18 cellular contexts compared by ENCODE assay signal in genomic region chr7:159112136-159113011, GRCh38. TPM values are rescaled to one million over a fixed set of nuclear protein-coding genes. Genes with fewer than 3 reads are reported as not detected.
DNase-seq lines count a peak whose midpoint lies in the region; ATAC-seq and TF ChIP-seq lines count a peak whose summit lies in the region.
"Had no signal": no experiment of that assay in that cellular context is flagged by ENCODE, and none has a peak within 500 bp of the region (broad histone marks: within the 10 kb centered on the region; RNA-seq: fewer than 3 reads in every experiment).

No MANE protein-coding gene starts in this region.

- peaks cover 7% of the 10 kb centered on the region for H3K4me1 ChIP-seq in ES-I3 (ENCODE audit: insufficient read depth, low read length)
- peaks cover 0 to 13% of the 10 kb centered on the region in 2 donors for H3K4me1 ChIP-seq in neuronal stem cell (ENCODE audit: control insufficient read depth in 2 of 2, insufficient read depth in 1 of 2, low read depth in 1 of 2, low read length in 2 of 2)

- no peak overlapping the region for H3K27ac Mint-ChIP-seq in chondrocyte (ENCODE audit: unreplicated experiment)
- H3K27ac Mint-ChIP-seq: activated naive CD4-positive, alpha-beta T cell treated with anti-CD3 and anti-CD28 coated beads, Interleukin-2, amount 50 U/mL, for 24 hours; mesothelial cell of epicardium had no signal

- H3K4me1 Mint-ChIP-seq in chondrocyte (ENCODE audit: low read depth): no peaks in the 10 kb centered on the region
- H3K4me1 Mint-ChIP-seq: activated naive CD4-positive, alpha-beta T cell treated with anti-CD3 and anti-CD28 coated beads, Interleukin-2, amount 50 U/mL, for 24 hours had no signal

- peak overlapping the region; percentile 79 for H2BK15ac ChIP-seq in neuronal stem cell (ENCODE audit: low read length)

- H2BK120ac ChIP-seq in neuronal stem cell (ENCODE audit: low read depth, low read length): no peak overlapping the region

- H3K79me1 ChIP-seq in neuronal stem cell (ENCODE audit: low read depth, low read length): no peaks in the 10 kb centered on the region

- no CpG with 5 or more reads among the region's 48 CpGs for WGBS in neuronal stem cell (ENCODE audit: extremely low coverage in 2 of 2, insufficient read length in 2 of 2, insufficient replicate concordance in 1 of 2), 2 donors

- no peak overlapping the region for H3K27ac ChIP-seq in neuronal stem cell (replicated peaks; ENCODE audit: low read length)
- H3K27ac ChIP-seq: cardiac muscle cell, gastroesophageal sphincter, uterus had no signal

- H3K9me3 ChIP-seq in ES-I3 (ENCODE audit: control insufficient read depth, insufficient read depth, low read length) (no peaks in the 10 kb centered on the region), neuronal stem cell (replicated peaks in 1 of 2; ENCODE audit: control insufficient read depth in 2 of 2, insufficient read depth in 1 of 2, low read depth in 1 of 2, low read length in 2 of 2) (no peaks in the 10 kb centered on the region)
- H3K9me3 ChIP-seq: gastroesophageal sphincter, MG63, pancreas, uterus had no signal

- no peak overlapping the region for H3K4me2 ChIP-seq in neuronal stem cell (ENCODE audit: insufficient read depth, low read length, poor library complexity, severe bottlenecking)

- H3K36me3 ChIP-seq in ES-I3 (ENCODE audit: insufficient read depth, low read length) (no peaks in the 10 kb centered on the region), neuronal stem cell (replicated peaks in 1 of 2; ENCODE audit: control insufficient read depth in 2 of 2, insufficient read depth in 2 of 2, low read length in 2 of 2) (no peaks in the 10 kb centered on the region)
- H3K36me3 ChIP-seq: cardiac muscle cell, MG63, pancreas, uterus had no signal

- H3K4me3 ChIP-seq in neuronal stem cell (ENCODE audit: low read length in 2 of 2): no peak overlapping the region
- H3K4me3 ChIP-seq: cardiac muscle cell, gastroesophageal sphincter, MG63, uterus had no signal

- no peak overlapping the region for H3K4ac ChIP-seq in neuronal stem cell (ENCODE audit: low read length)

- H3K9ac ChIP-seq in ES-I3 (ENCODE audit: low read depth, low read length) (peak overlapping the region; percentile 15; the same call in 1 of the 2 replicates), neuronal stem cell (ENCODE audit: low read depth, low read length, poor library complexity) (peak overlapping the region; percentile 33)

- H3K14ac ChIP-seq in neuronal stem cell (ENCODE audit: low read length): peak overlapping the region; percentile 77

- no peak overlapping the region for H2BK12ac ChIP-seq in neuronal stem cell (ENCODE audit: low read length)

- H2BK5ac ChIP-seq in neuronal stem cell (ENCODE audit: low read length): peak overlapping the region; percentile 62

- no peak for TF ChIP-seq CTCF in chondrocyte (IDR thresholded peaks at IDR 0.05)

- ATAC-seq in HG03280 (IDR thresholded peaks at IDR 0.05; ENCODE audit: unreplicated experiment): no peak
- ATAC-seq: gastroesophageal sphincter, pancreas had no signal

- H3K36me3 Mint-ChIP-seq in chondrocyte (ENCODE audit: low read depth): no peaks in the 10 kb centered on the region
- H3K36me3 Mint-ChIP-seq: activated naive CD4-positive, alpha-beta T cell treated with anti-CD3 and anti-CD28 coated beads, Interleukin-2, amount 50 U/mL, for 24 hours; mesothelial cell of epicardium had no signal

- no peak overlapping the region for H4K8ac ChIP-seq in neuronal stem cell (ENCODE audit: low read depth, low read length)

- peak overlapping the region; percentile 71 for H2AK5ac ChIP-seq in neuronal stem cell (ENCODE audit: low read depth, low read length)

- peak overlapping the region; percentile 92 for H3K18ac ChIP-seq in neuronal stem cell (ENCODE audit: low read length)

- DNase-seq in activated CD4-positive, alpha-beta T cell treated with anti-CD3 and anti-CD28 coated beads for 48 hours: peak; percentile 30
- no peak for DNase-seq in activated CD4-positive, alpha-beta T cell treated with anti-CD3 and anti-CD28 coated beads, Interleukin-2, amount 50 U/mL, for 1 hour
- peak; percentile 93 for DNase-seq in chondrocyte (ENCODE audit: low spot score)
- DNase-seq in neuronal stem cell (ENCODE audit: low spot score): no peak
- no peak for DNase-seq in activated CD8-positive, alpha-beta memory T cell treated with anti-CD3 and anti-CD28 coated beads, Interleukin-2, amount 50 U/mL, for 48 hours
- no peak for DNase-seq in C1 segment of cervical spinal cord (lab: John Stamatoyannopoulos, UW)
- DNase-seq: 8988T, MG63, NCI-H2029 treated with DMSO at 0.1 percent for 48 hours, NCI-H748 treated with DMSO at 0.1 percent for 48 hours had no signal

- H3K27me3 Mint-ChIP-seq in chondrocyte (ENCODE audit: low read depth): peaks cover 50% of the 10 kb centered on the region

- H3K23ac ChIP-seq in neuronal stem cell (ENCODE audit: low read depth, low read length, poor library complexity): peak overlapping the region; percentile 53

- no peaks in the 10 kb centered on the region for H3K9me3 Mint-ChIP-seq in chondrocyte (ENCODE audit: low read depth)
- H3K9me3 Mint-ChIP-seq: activated naive CD4-positive, alpha-beta T cell treated with anti-CD3 and anti-CD28 coated beads, Interleukin-2, amount 50 U/mL, for 24 hours; mesothelial cell of epicardium had no signal

- H4K91ac ChIP-seq in neuronal stem cell (ENCODE audit: low read depth, low read length, poor library complexity): no peak overlapping the region

- H3K4me3 Mint-ChIP-seq in chondrocyte (ENCODE audit: unreplicated experiment): no peak overlapping the region
- H3K4me3 Mint-ChIP-seq: activated naive CD4-positive, alpha-beta T cell treated with anti-CD3 and anti-CD28 coated beads, Interleukin-2, amount 50 U/mL, for 24 hours; mesothelial cell of epicardium had no signal

- H2AFZ ChIP-seq in neuronal stem cell (ENCODE audit: low read length): peak overlapping the region; percentile 29

- H3K27me3 ChIP-seq in neuronal stem cell (ENCODE audit: control insufficient read depth in 3 of 3, insufficient read depth in 3 of 3, low read depth in 1 of 3, low read length in 3 of 3): peaks cover 0 to 71% (median 0%) of the 10 kb centered on the region in 3 experiments
- H3K27me3 ChIP-seq: cardiac muscle cell, pancreas had no signal

RNA-seq across cellular contexts. Expression of gene VIPR2, which starts 32.3 kb away (rescaled TPM):
- total RNA-seq in chondrocyte: 0.07 TPM in 1 of 3 replicates, not detected in the others
- 2.8 TPM for polyA plus RNA-seq in neuronal stem cell (2013, experiment 1 of 2)
- 2.6 TPM for polyA plus RNA-seq in neuronal stem cell (2013, experiment 2 of 2)

Comparison
In these comparisons a context has a peak if more than half of its experiments do, and no peak if none do; other contexts are left out.
1. DNase-seq: peak in activated CD4-positive, alpha-beta T cell treated with anti-CD3 and anti-CD28 coated beads for 48 hours (single experiment) and chondrocyte (single experiment); none in activated CD4-positive, alpha-beta T cell treated with anti-CD3 and anti-CD28 coated beads, Interleukin-2, amount 50 U/mL, for 1 hour (single experiment), neuronal stem cell (single experiment), activated CD8-positive, alpha-beta memory T cell treated with anti-CD3 and anti-CD28 coated beads, Interleukin-2, amount 50 U/mL, for 48 hours (single experiment) and C1 segment of cervical spinal cord (0 of 14).